9 cellular contexts compared by ENCODE assay signal in genomic region chr18:48974304-48975220, GRCh38. TPM values are rescaled to one million over a fixed set of nuclear protein-coding genes. Genes with fewer than 3 reads are reported as not detected.
DNase-seq lines count a peak whose midpoint lies in the region; ATAC-seq and TF ChIP-seq lines count a peak whose summit lies in the region.
"Had no signal": no experiment of that assay in that cellular context is flagged by ENCODE, and none has a peak within 500 bp of the region (broad histone marks: within the 10 kb centered on the region; RNA-seq: fewer than 3 reads in every experiment).

No MANE protein-coding gene starts in this region.

- no peak for DNase-seq in activated T-cell treated with anti-CD3 and anti-CD28 coated beads, Interleukin-2, amount 50 U/mL, for 24 hours
- no peak for DNase-seq in activated T-cell treated with anti-CD3 and anti-CD28 coated beads, Interleukin-2, amount 50 U/mL, for 1 hour
- DNase-seq in breast epithelium (ENCODE audit: low spot score in 2 of 2), result no peak
- DNase-seq in right lobe of liver, result no peak
- no peak for DNase-seq in type B pancreatic cell (ENCODE audit: extremely low spot score, unreplicated experiment)
- DNase-seq in T-helper 9 cell, result no peak
- DNase-seq in NCI-H2107 (lab: John Stamatoyannopoulos, UW), result no peak
- DNase-seq in NOMO-1 treated with DMSO at 0.1 percent for 48 hours (lab: John Stamatoyannopoulos, UW; ENCODE audit: unreplicated experiment), result no peak
- DNase-seq: DND-41 had no signal

- H3K4me1 ChIP-seq in breast epithelium (no peaks in the 10 kb centered on the region), right lobe of liver (peaks cover 0 to 4% (median 0%) of the 10 kb centered on the region in 4 donors)

- H3K4me3 Mint-ChIP-seq in activated T-cell treated with anti-CD3 and anti-CD28 coated beads, Interleukin-2, amount 50 U/mL, for 24 hours, result peak overlapping the region; percentile 67
- H3K4me3 Mint-ChIP-seq in type B pancreatic cell, result peak overlapping the region; percentile 81

- H3K27ac Mint-ChIP-seq in activated T-cell treated with anti-CD3 and anti-CD28 coated beads, Interleukin-2, amount 50 U/mL, for 24 hours, result peak overlapping the region; percentile 40
- peak overlapping the region; percentile 85 for H3K27ac Mint-ChIP-seq in type B pancreatic cell

- H3K27ac ChIP-seq in breast epithelium (peak overlapping the region; percentile 88 to 91), right lobe of liver (peak overlapping the region in 2 of 3 donors; percentile 54 to 57)

- H3K9me3 Mint-ChIP-seq in activated T-cell treated with anti-CD3 and anti-CD28 coated beads, Interleukin-2, amount 50 U/mL, for 24 hours, result no peaks in the 10 kb centered on the region
- no peaks in the 10 kb centered on the region for H3K9me3 Mint-ChIP-seq in type B pancreatic cell

- H3K4me3 ChIP-seq in breast epithelium, result peak overlapping the region; percentile 54 to 97 (median 75)
- peak overlapping the region; percentile 64 to 67 (median 65) for H3K4me3 ChIP-seq in right lobe of liver

- H3K36me3 Mint-ChIP-seq in activated T-cell treated with anti-CD3 and anti-CD28 coated beads, Interleukin-2, amount 50 U/mL, for 24 hours (ENCODE audit: low read depth), result no peaks in the 10 kb centered on the region
- no peaks in the 10 kb centered on the region for H3K36me3 Mint-ChIP-seq in type B pancreatic cell

- peaks cover 28% of the 10 kb centered on the region for H3K27me3 Mint-ChIP-seq in activated T-cell treated with anti-CD3 and anti-CD28 coated beads, Interleukin-2, amount 50 U/mL, for 24 hours
- H3K27me3 Mint-ChIP-seq in type B pancreatic cell, result peaks cover 6% of the 10 kb centered on the region

- no peak for ATAC-seq in right lobe of liver

- intact Hi-C loops in breast epithelium (cut with DNase I; ENCODE audit: low total_unique reads), result loop anchor here (2.0 kb wide), 1 partner anchor 56 kb away; no protein-coding TSS in a partner anchor
- intact Hi-C loops in right lobe of liver (cut with DNase I), result no loop called here

- no peak for TF ChIP-seq POLR2A in breast epithelium (IDR thresholded peaks at IDR 0.05)
- no peak for TF ChIP-seq POLR2A in right lobe of liver (IDR thresholded peaks at IDR 0.05)

- no peaks in the 10 kb centered on the region for H3K27me3 ChIP-seq in breast epithelium
- no peaks in the 10 kb centered on the region for H3K27me3 ChIP-seq in right lobe of liver

- no peak for TF ChIP-seq CTCF in breast epithelium (IDR thresholded peaks at IDR 0.05)
- no peak for TF ChIP-seq CTCF in right lobe of liver (IDR thresholded peaks at IDR 0.05)
- no peak for TF ChIP-seq CTCF in type B pancreatic cell (conservative IDR thresholded peaks at IDR 0.05)

- H3K9me3 ChIP-seq in breast epithelium (no peaks in the 10 kb centered on the region), right lobe of liver (no peaks in the 10 kb centered on the region)

- H3K36me3 ChIP-seq in breast epithelium (no peaks in the 10 kb centered on the region), right lobe of liver (no peaks in the 10 kb centered on the region)

- H3K4me1 Mint-ChIP-seq in activated T-cell treated with anti-CD3 and anti-CD28 coated beads, Interleukin-2, amount 50 U/mL, for 24 hours (ENCODE audit: low read depth), result peaks cover 15% of the 10 kb centered on the region
- peaks cover 19% of the 10 kb centered on the region for H3K4me1 Mint-ChIP-seq in type B pancreatic cell (ENCODE audit: unreplicated experiment)

- WGBS in right lobe of liver (ENCODE audit: insufficient coverage, low coverage, low lambda C conversion rate, missing lambda C conversion rate), result 60% methylated on average over 25 of the region's 31 CpGs

RNA-seq across cellular contexts. Expression of gene SMAD7, which starts 23.8 kb away (rescaled TPM):
- 10 to 100 TPM; 17.4 to 21.2 (median 20.6) TPM for total RNA-seq in breast epithelium
- total RNA-seq in right lobe of liver, result 10 to 100 TPM in 4 of 6 experiments, 1 to 10 TPM in 2; 8.2 to 13.5 (median 11.0) TPM
- 17.8 and 30.9 TPM in 2 replicates for total RNA-seq in type B pancreatic cell (ENCODE audit: low replicate concordance)
